ENCODE assay signal across 8 cellular contexts in genomic region chr10:68599754-68600040, GRCh38. TPM values are rescaled to one million over a fixed set of nuclear protein-coding genes. Genes with fewer than 3 reads are reported as not detected.
DNase-seq lines count a peak whose midpoint lies in the region; ATAC-seq and TF ChIP-seq lines count a peak whose summit lies in the region.

No MANE protein-coding gene starts in this region.

- no peak for TF ChIP-seq POLR2A in GM18505 (IDR thresholded peaks at IDR 0.05; ENCODE audit: borderline replicate concordance, extremely low read depth, insufficient read depth, insufficient read length)

- no peaks in the 10 kb centered on the region for H3K9me3 Mint-ChIP-seq in CD8-positive, alpha-beta T cell

- CTCF ChIA-PET in CD8-positive, alpha-beta T cell (lab: Charles Lee) = no interaction called here

- H2AFZ ChIP-seq in fibroblast of lung (ENCODE audit: low read length) = no peak overlapping the region

- no peak overlapping the region for H3K9ac ChIP-seq in fibroblast of lung (ENCODE audit: insufficient read depth, low read length)

- intact Hi-C loops in CD8-positive, alpha-beta T cell (cut with DNase I, micrococcal nuclease) = loop anchor here in 1 of 2 experiments (5.0 kb wide), 1 partner anchor 37 kb away; the partner anchor contains the start of gene TET1

- no peaks in the 10 kb centered on the region for H3K36me3 ChIP-seq in CD8-positive, alpha-beta T cell (ENCODE audit: insufficient read depth, low read length)
- H3K36me3 ChIP-seq in fibroblast of lung (ENCODE audit: control insufficient read depth, insufficient read depth, low read length) = no peaks in the 10 kb centered on the region

- H3K36me3 Mint-ChIP-seq in CD8-positive, alpha-beta T cell = peaks cover 13% of the 10 kb centered on the region

- H3K79me2 ChIP-seq in fibroblast of lung (ENCODE audit: control insufficient read depth, insufficient read depth, low read length) = no peaks in the 10 kb centered on the region

- H3K4me3 ChIP-seq in CD8-positive, alpha-beta T cell (ENCODE audit: low read depth, low read length) = peak overlapping the region; percentile 72
- peak overlapping the region; percentile 43 to 61 (median 54) for H3K4me3 ChIP-seq in fibroblast of lung (replicated peaks in 1 of 4; ENCODE audit: control extremely low read depth in 1 of 4, insufficient read depth in 1 of 4, low read depth in 3 of 4, low read length in 4 of 4)

- peak overlapping the region; percentile 94 for H3K4me3 Mint-ChIP-seq in CD8-positive, alpha-beta T cell

- POLR2A ChIA-PET in CD8-positive, alpha-beta T cell (lab: Charles Lee) = interaction anchor here (1.1 to 1.7 kb wide), 2 partner anchors 60 to 122 kb away, joined by 3 to 6 read pairs; partner anchors contain the start of gene CCAR1

- no peak overlapping the region for H3K27ac ChIP-seq in CD8-positive, alpha-beta T cell (ENCODE audit: low read depth, low read length)
- peak overlapping the region; percentile 54 for H3K27ac ChIP-seq in fibroblast of lung (ENCODE audit: insufficient read depth, low read length)

- no peaks in the 10 kb centered on the region for H4K20me1 ChIP-seq in fibroblast of lung (ENCODE audit: control insufficient read depth, extremely low read depth, insufficient read depth, low read length)

- H3K4me2 ChIP-seq in fibroblast of lung (ENCODE audit: extremely low read depth, insufficient read depth, low read length) = peak overlapping the region; percentile 94

- no peak for DNase-seq in CD8-positive, alpha-beta T cell
- DNase-seq in fibroblast of lung (ENCODE audit: low read depth in 2 of 2) (no peak), pons (ENCODE audit: low spot score) (peak; percentile 47), HCEC 1CT (no peak), iPS-NIHi7 (ENCODE audit: extremely low spot score) (no peak), NCI-H2227 treated with DMSO at 0.1 percent for 48 hours (lab: John Stamatoyannopoulos, UW) (no peak)

- no peak overlapping the region for H3K27ac Mint-ChIP-seq in CD8-positive, alpha-beta T cell

- peaks cover 41% of the 10 kb centered on the region for H3K4me1 Mint-ChIP-seq in CD8-positive, alpha-beta T cell (ENCODE audit: low read depth)

- no peak for TF ChIP-seq CTCF in CD8-positive, alpha-beta T cell (IDR thresholded peaks at IDR 0.05)
- no peak for TF ChIP-seq CTCF in fibroblast of lung (conservative IDR thresholded peaks at IDR 0.05 in 1 of 2, IDR thresholded peaks at IDR 0.05 in 1 of 2; ENCODE audit: low read depth in 1 of 2, low read length in 2 of 2)

- H3K27me3 Mint-ChIP-seq in CD8-positive, alpha-beta T cell (ENCODE audit: low read depth) = no peaks in the 10 kb centered on the region

- no peaks in the 10 kb centered on the region for H3K9me3 ChIP-seq in CD8-positive, alpha-beta T cell (ENCODE audit: low read length)
- H3K9me3 ChIP-seq in fibroblast of lung (ENCODE audit: control insufficient read depth, insufficient read depth, low read depth, low read length) = no peaks in the 10 kb centered on the region

- peaks cover 20% of the 10 kb centered on the region for H3K4me1 ChIP-seq in CD8-positive, alpha-beta T cell (ENCODE audit: insufficient read depth, low read length)
- H3K4me1 ChIP-seq in fibroblast of lung (ENCODE audit: control insufficient read depth, extremely low read depth, insufficient read depth, low read length) = peaks cover 18% of the 10 kb centered on the region

- no peaks in the 10 kb centered on the region for H3K27me3 ChIP-seq in CD8-positive, alpha-beta T cell (ENCODE audit: insufficient read depth, low read length)
- H3K27me3 ChIP-seq in fibroblast of lung (ENCODE audit: control insufficient read depth, insufficient read depth, low read length) = no peaks in the 10 kb centered on the region

- no peak for ATAC-seq in CD8-positive, alpha-beta T cell
- ATAC-seq in SK-N-SH treated with all-trans-retinoic acid at 6 μM for 48 hours (peak; percentile 14), GM18505 (IDR thresholded peaks at IDR 0.05; ENCODE audit: unreplicated experiment) (no peak)

TF ChIP-seq in SK-N-SH treated with all-trans-retinoic acid at 6 μM for 48 hours, 23 proteins besides CTCF, POLR2A, EP300 and RAD21 (continues in another document):
- TF ChIP-seq TOX (CRISPR knock-in tag; IDR thresholded peaks at IDR 0.05; ENCODE audit: borderline replicate concordance) (no peak), ARNTL (CRISPR knock-in tag; IDR thresholded peaks at IDR 0.05; ENCODE audit: borderline replicate concordance, low read depth) (no peak), PATZ1 (CRISPR knock-in tag; IDR thresholded peaks at IDR 0.05; ENCODE audit: borderline replicate concordance) (no peak), CSDC2 (CRISPR knock-in tag; IDR thresholded peaks at IDR 0.05) (no peak), ZC3H10 (CRISPR knock-in tag; IDR thresholded peaks at IDR 0.05) (no peak), CREB5 (CRISPR knock-in tag; IDR thresholded peaks at IDR 0.05; ENCODE audit: low read depth) (no peak), TCF4 (CRISPR knock-in tag; IDR thresholded peaks at IDR 0.05; ENCODE audit: borderline replicate concordance) (no peak), RARB (CRISPR knock-in tag; IDR thresholded peaks at IDR 0.05) (no peak), ZNF70 (CRISPR knock-in tag; IDR thresholded peaks at IDR 0.05) (no peak), ZFP3 (CRISPR knock-in tag; IDR thresholded peaks at IDR 0.05) (no peak), SNAI2 (CRISPR knock-in tag; IDR thresholded peaks at IDR 0.05) (no peak), OSR1 (CRISPR knock-in tag; IDR thresholded peaks at IDR 0.05) (no peak)
- TF ChIP-seq, protein P1, sequence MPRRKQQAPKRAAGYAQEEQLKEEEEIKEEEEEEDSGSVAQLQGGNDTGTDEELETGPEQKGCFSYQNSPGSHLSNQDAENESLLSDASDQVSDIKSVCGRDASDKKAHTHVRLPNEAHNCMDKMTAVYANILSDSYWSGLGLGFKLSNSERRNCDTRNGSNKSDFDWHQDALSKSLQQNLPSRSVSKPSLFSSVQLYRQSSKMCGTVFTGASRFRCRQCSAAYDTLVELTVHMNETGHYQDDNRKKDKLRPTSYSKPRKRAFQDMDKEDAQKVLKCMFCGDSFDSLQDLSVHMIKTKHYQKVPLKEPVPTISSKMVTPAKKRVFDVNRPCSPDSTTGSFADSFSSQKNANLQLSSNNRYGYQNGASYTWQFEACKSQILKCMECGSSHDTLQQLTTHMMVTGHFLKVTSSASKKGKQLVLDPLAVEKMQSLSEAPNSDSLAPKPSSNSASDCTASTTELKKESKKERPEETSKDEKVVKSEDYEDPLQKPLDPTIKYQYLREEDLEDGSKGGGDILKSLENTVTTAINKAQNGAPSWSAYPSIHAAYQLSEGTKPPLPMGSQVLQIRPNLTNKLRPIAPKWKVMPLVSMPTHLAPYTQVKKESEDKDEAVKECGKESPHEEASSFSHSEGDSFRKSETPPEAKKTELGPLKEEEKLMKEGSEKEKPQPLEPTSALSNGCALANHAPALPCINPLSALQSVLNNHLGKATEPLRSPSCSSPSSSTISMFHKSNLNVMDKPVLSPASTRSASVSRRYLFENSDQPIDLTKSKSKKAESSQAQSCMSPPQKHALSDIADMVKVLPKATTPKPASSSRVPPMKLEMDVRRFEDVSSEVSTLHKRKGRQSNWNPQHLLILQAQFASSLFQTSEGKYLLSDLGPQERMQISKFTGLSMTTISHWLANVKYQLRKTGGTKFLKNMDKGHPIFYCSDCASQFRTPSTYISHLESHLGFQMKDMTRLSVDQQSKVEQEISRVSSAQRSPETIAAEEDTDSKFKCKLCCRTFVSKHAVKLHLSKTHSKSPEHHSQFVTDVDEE (CRISPR knock-in tag; IDR thresholded peaks at IDR 0.05) = no peak
- TF ChIP-seq, protein P2, sequence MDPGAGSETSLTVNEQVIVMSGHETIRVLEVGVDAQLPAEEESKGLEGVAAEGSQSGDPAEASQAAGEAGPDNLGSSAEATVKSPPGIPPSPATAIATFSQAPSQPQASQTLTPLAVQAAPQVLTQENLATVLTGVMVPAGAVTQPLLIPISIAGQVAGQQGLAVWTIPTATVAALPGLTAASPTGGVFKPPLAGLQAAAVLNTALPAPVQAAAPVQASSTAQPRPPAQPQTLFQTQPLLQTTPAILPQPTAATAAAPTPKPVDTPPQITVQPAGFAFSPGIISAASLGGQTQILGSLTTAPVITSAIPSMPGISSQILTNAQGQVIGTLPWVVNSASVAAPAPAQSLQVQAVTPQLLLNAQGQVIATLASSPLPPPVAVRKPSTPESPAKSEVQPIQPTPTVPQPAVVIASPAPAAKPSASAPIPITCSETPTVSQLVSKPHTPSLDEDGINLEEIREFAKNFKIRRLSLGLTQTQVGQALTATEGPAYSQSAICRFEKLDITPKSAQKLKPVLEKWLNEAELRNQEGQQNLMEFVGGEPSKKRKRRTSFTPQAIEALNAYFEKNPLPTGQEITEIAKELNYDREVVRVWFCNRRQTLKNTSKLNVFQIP (CRISPR knock-in tag; IDR thresholded peaks at IDR 0.05; ENCODE audit: borderline replicate concordance, low read depth) = no peak

RNA-seq across cellular contexts. Expression of gene TET1, which starts 39.6 kb away (rescaled TPM):
- 1 to 10 TPM; 1.2 to 1.4 TPM for total RNA-seq in CD8-positive, alpha-beta T cell
- 3.3 and 3.6 TPM in 2 replicates for total RNA-seq in fibroblast of lung
- 1.2 and 4.7 TPM in 2 replicates for polyA plus RNA-seq in fibroblast of lung
- polyA plus RNA-seq in fibroblast of lung (2012) = 0.41 and 1.9 TPM in 2 replicates
- 2.1 and 5.1 TPM in 2 replicates for polyA minus RNA-seq in fibroblast of lung (ENCODE audit: low replicate concordance)
